29 cellular contexts compared by ENCODE assay signal in genomic region chr12:40184493-40185302, GRCh38.
"Had no signal": no experiment of that assay in that cellular context is flagged by ENCODE, and none has a peak within 500 bp of the region (broad histone marks: within the 10 kb centered on the region; RNA-seq: fewer than 3 reads in every experiment).

No MANE protein-coding gene starts in this region.

- DNase-seq: natural killer cell; occipital lobe; ovary; posterior cingulate gyrus; psoas muscle; right cardiac atrium; right lobe of liver; sigmoid colon; small intestine; stimulated activated CD4-positive, alpha-beta T cell treated with anti-CD3 and anti-CD28 coated beads, Interleukin-15, amount 100 ng/mL, for 24 hours; stimulated activated CD4-positive, alpha-beta T cell treated with anti-CD3 and anti-CD28 coated beads, Interleukin-2, amount 100 ng/mL, for 24 hours; stimulated activated CD4-positive, alpha-beta T cell treated with anti-CD3 and anti-CD28 coated beads, Interleukin-2, amount 100 ng/mL, for 48 hours; stimulated activated CD4-positive, alpha-beta T cell treated with anti-CD3 and anti-CD28 coated beads, Interleukin-4, amount 100 ng/mL, for 24 hours; stimulated activated naive CD4-positive, alpha-beta T cell; stimulated activated naive CD8-positive, alpha-beta T cell treated with anti-CD3 and anti-CD28 coated beads, Interleukin-15, amount 100 ng/mL, for 72 hours; stimulated activated naive CD8-positive, alpha-beta T cell treated with anti-CD3 and anti-CD28 coated beads, Interleukin-15, Interleukin-2, amounts not matched to agents 100 U/mL and 50 U/mL, for 24 hours; substantia nigra; testis; tibial artery; transverse colon had no signal

- H3K36me3 ChIP-seq: neural progenitor cell, ovary, right lobe of liver, sigmoid colon, suprapubic skin, tibial artery, transverse colon, vagina had no signal

- H3K4me3 ChIP-seq: neural progenitor cell, ovary, psoas muscle, right lobe of liver, sigmoid colon, suprapubic skin, testis, tibial artery, transverse colon, vagina had no signal

- H3K36me3 Mint-ChIP-seq: natural killer cell; neural progenitor cell; stimulated activated effector memory CD8-positive, alpha-beta T cell treated with anti-CD3 and anti-CD28 coated beads, Interleukin-12 subunit alpha, Interleukin-12 subunit beta, amount 100 ng/mL, for 72 hours; type B pancreatic cell had no signal

- H3K4me3 Mint-ChIP-seq: natural killer cell; nephron; neural progenitor cell; stimulated activated effector memory CD8-positive, alpha-beta T cell treated with anti-CD3 and anti-CD28 coated beads, Interleukin-12 subunit alpha, Interleukin-12 subunit beta, amount 100 ng/mL, for 72 hours; stimulated activated naive CD8-positive, alpha-beta T cell treated with anti-CD3 and anti-CD28 coated beads, Interleukin-15, amount 100 ng/mL, for 72 hours; type B pancreatic cell had no signal

- H3K27ac Mint-ChIP-seq: natural killer cell; nephron; neural progenitor cell; progenitor cell of endocrine pancreas; stimulated activated effector memory CD8-positive, alpha-beta T cell treated with anti-CD3 and anti-CD28 coated beads, Interleukin-12 subunit alpha, Interleukin-12 subunit beta, amount 100 ng/mL, for 72 hours; stimulated activated naive CD8-positive, alpha-beta T cell treated with anti-CD3 and anti-CD28 coated beads, Interleukin-15, amount 100 ng/mL, for 72 hours; type B pancreatic cell had no signal

- H3K4me1 ChIP-seq: neural progenitor cell, parathyroid adenoma, psoas muscle, sigmoid colon, suprapubic skin, testis, tibial artery, transverse colon, vagina had no signal

- FAIRE-seq: small intestine, urothelium cell line had no signal

- H3K9me3 ChIP-seq: ovary, psoas muscle, right lobe of liver, suprapubic skin, testis, tibial artery, transverse colon, vagina had no signal

- ATAC-seq: natural killer cell; psoas muscle; right cardiac atrium; right lobe of liver; stimulated activated effector memory CD8-positive, alpha-beta T cell treated with anti-CD3 and anti-CD28 coated beads, Interleukin-12 subunit alpha, Interleukin-12 subunit beta, amount 100 ng/mL, for 72 hours; stimulated activated naive CD8-positive, alpha-beta T cell treated with anti-CD3 and anti-CD28 coated beads, Interleukin-15, amount 100 ng/mL, for 72 hours; stimulated activated naive CD8-positive, alpha-beta T cell treated with anti-CD3 and anti-CD28 coated beads, Interleukin-15, Interleukin-2, amounts not matched to agents 100 U/mL and 50 U/mL, for 24 hours had no signal

- H3K27ac ChIP-seq: neural progenitor cell, ovary, parathyroid adenoma, psoas muscle, right lobe of liver, sigmoid colon, suprapubic skin, testis, tibial artery, transverse colon, vagina had no signal

- H3K9ac ChIP-seq: neural progenitor cell, parathyroid adenoma had no signal

- H3K27me3 Mint-ChIP-seq: progenitor cell of endocrine pancreas; stimulated activated naive CD8-positive, alpha-beta T cell treated with anti-CD3 and anti-CD28 coated beads, Interleukin-15, amount 100 ng/mL, for 72 hours; type B pancreatic cell had no signal

- H3K4me1 Mint-ChIP-seq: natural killer cell; nephron; neural progenitor cell; stimulated activated effector memory CD8-positive, alpha-beta T cell treated with anti-CD3 and anti-CD28 coated beads, Interleukin-12 subunit alpha, Interleukin-12 subunit beta, amount 100 ng/mL, for 72 hours; stimulated activated naive CD8-positive, alpha-beta T cell treated with anti-CD3 and anti-CD28 coated beads, Interleukin-15, amount 100 ng/mL, for 72 hours had no signal

- H3K9me3 Mint-ChIP-seq: stimulated activated effector memory CD8-positive, alpha-beta T cell treated with anti-CD3 and anti-CD28 coated beads, Interleukin-12 subunit alpha, Interleukin-12 subunit beta, amount 100 ng/mL, for 72 hours had no signal

- H3K27me3 ChIP-seq: neural progenitor cell, ovary, right lobe of liver, sigmoid colon, suprapubic skin, testis, tibial artery, transverse colon, vagina had no signal
